In genomic region chr5:64838803-64839202, GRCh38 we compare ENCODE assay signal across 16 cellular contexts.
"Had no signal": no experiment of that assay in that cellular context is flagged by ENCODE, and none has a peak within 500 bp of the region (broad histone marks: within the 10 kb centered on the region; RNA-seq: fewer than 3 reads in every experiment).

No MANE protein-coding gene starts in this region.

- H3K27ac ChIP-seq: ascending aorta, prostate gland, transverse colon had no signal

- H3K4me3 Mint-ChIP-seq: activated CD4-positive, alpha-beta T cell treated with anti-CD3 and anti-CD28 coated beads, Interleukin-2, amount 10 ng/mL, durations not matched to agents 7 days and 5 days; activated naive CD4-positive, alpha-beta T cell treated with anti-CD3 and anti-CD28 coated beads for 36 hours; activated naive CD8-positive, alpha-beta T cell treated with anti-CD3 and anti-CD28 coated beads, Interleukin-2, amount 50 U/mL, for 24 hours; nephron; T-helper 2 cell treated with Interferon-gamma antibody and Interleukin-4, amounts not matched to agents 5 μg/mL and 100 μg/mL, for 36 hours had no signal

- H3K4me1 Mint-ChIP-seq: activated CD4-positive, alpha-beta T cell treated with anti-CD3 and anti-CD28 coated beads, Interleukin-2, amount 10 ng/mL, durations not matched to agents 7 days and 5 days had no signal

- H3K27me3 Mint-ChIP-seq: activated CD4-positive, alpha-beta T cell treated with anti-CD3 and anti-CD28 coated beads, Interleukin-2, amount 10 ng/mL, durations not matched to agents 7 days and 5 days; activated naive CD8-positive, alpha-beta T cell treated with anti-CD3 and anti-CD28 coated beads, Interleukin-2, amount 50 U/mL, for 24 hours had no signal

- H3K36me3 ChIP-seq: prostate gland, transverse colon had no signal

- DNase-seq: activated CD4-positive, alpha-beta T cell treated with anti-CD3 and anti-CD28 coated beads, Interleukin-2, amount 10 ng/mL, durations not matched to agents 7 days and 5 days; activated CD4-positive, CD25-positive, alpha-beta regulatory T cell; activated CD8-positive, alpha-beta memory T cell treated with anti-CD3 and anti-CD28 coated beads for 24 hours; activated naive CD4-positive, alpha-beta T cell treated with anti-CD3 and anti-CD28 coated beads for 36 hours; activated naive CD8-positive, alpha-beta T cell treated with anti-CD3 and anti-CD28 coated beads, Interleukin-2, amount 50 U/mL, for 24 hours; effector CD4-positive, alpha-beta T cell; occipital lobe; right cardiac atrium; small intestine; stimulated activated CD4-positive, alpha-beta T cell treated with anti-CD3 and anti-CD28 coated beads, Interleukin-4, amount 100 ng/mL, for 4 hours; stimulated activated naive CD8-positive, alpha-beta T cell treated with anti-CD3 and anti-CD28 coated beads, Interleukin-15, Interleukin-2, amounts not matched to agents 100 U/mL and 50 U/mL, for 24 hours; transverse colon had no signal

- H3K4me1 ChIP-seq: ascending aorta, prostate gland had no signal

- H3K9me3 ChIP-seq: ascending aorta, prostate gland, transverse colon had no signal

- H3K27me3 ChIP-seq: ascending aorta, transverse colon had no signal

- ATAC-seq: activated naive CD8-positive, alpha-beta T cell treated with anti-CD3 and anti-CD28 coated beads, Interleukin-2, amount 50 U/mL, for 24 hours; right cardiac atrium; stimulated activated naive CD8-positive, alpha-beta T cell treated with anti-CD3 and anti-CD28 coated beads, Interleukin-15, Interleukin-2, amounts not matched to agents 100 U/mL and 50 U/mL, for 24 hours had no signal

- H3K4me3 ChIP-seq: ascending aorta, prostate gland, transverse colon had no signal

- H3K27ac Mint-ChIP-seq: activated CD4-positive, alpha-beta T cell treated with anti-CD3 and anti-CD28 coated beads, Interleukin-2, amount 10 ng/mL, durations not matched to agents 7 days and 5 days; activated naive CD4-positive, alpha-beta T cell treated with anti-CD3 and anti-CD28 coated beads for 36 hours; activated naive CD8-positive, alpha-beta T cell treated with anti-CD3 and anti-CD28 coated beads, Interleukin-2, amount 50 U/mL, for 24 hours; T-helper 2 cell treated with Interferon-gamma antibody and Interleukin-4, amounts not matched to agents 5 μg/mL and 100 μg/mL, for 36 hours had no signal

- H3K9me3 Mint-ChIP-seq: activated naive CD8-positive, alpha-beta T cell treated with anti-CD3 and anti-CD28 coated beads, Interleukin-2, amount 50 U/mL, for 24 hours had no signal
